In genomic region chr2:105653313-105653712, GRCh38 we compare ENCODE assay signal across 24 cellular contexts.
"Had no signal": no experiment of that assay in that cellular context is flagged by ENCODE, and none has a peak within 500 bp of the region (broad histone marks: within the 10 kb centered on the region; RNA-seq: fewer than 3 reads in every experiment).

No MANE protein-coding gene starts in this region.

- H3K4me3 Mint-ChIP-seq: activated B cell treated with CpG ODN at 0.5 μM for 24 hours; activated CD4-positive, alpha-beta memory T cell treated with anti-CD3 and anti-CD28 coated beads, Interleukin-2, amount 10 ng/mL, durations not matched to agents 7 days and 5 days; activated naive CD4-positive, alpha-beta T cell treated with anti-CD3 and anti-CD28 coated beads, Interleukin-2, amount 10 ng/mL, durations not matched to agents 7 days and 5 days; activated naive CD8-positive, alpha-beta T cell treated with anti-CD3 and anti-CD28 coated beads, Interleukin-2, amount 10 ng/mL, durations not matched to agents 7 days and 5 days; activated T-helper 17 cell treated with anti-CD3 and anti-CD28 coated beads, Interleukin-2, amount 50 U/mL, for 72 hours; T-helper 1 cell treated with Interleukin-12 subunit alpha and Interleukin-12 subunit beta and Interleukin-4 antibody, amounts not matched to agents 30 μg/mL and 1 μg/mL, for 36 hours had no signal

- H3K27ac Mint-ChIP-seq: activated B cell treated with CpG ODN at 0.5 μM for 24 hours; activated CD4-positive, alpha-beta memory T cell treated with anti-CD3 and anti-CD28 coated beads, Interleukin-2, amount 10 ng/mL, durations not matched to agents 7 days and 5 days; activated naive CD4-positive, alpha-beta T cell treated with anti-CD3 and anti-CD28 coated beads, Interleukin-2, amount 10 ng/mL, durations not matched to agents 7 days and 5 days; activated naive CD8-positive, alpha-beta T cell treated with anti-CD3 and anti-CD28 coated beads, Interleukin-2, amount 10 ng/mL, durations not matched to agents 7 days and 5 days; activated T-helper 17 cell treated with anti-CD3 and anti-CD28 coated beads, Interleukin-2, amount 50 U/mL, for 72 hours; T-helper 1 cell treated with Interleukin-12 subunit alpha and Interleukin-12 subunit beta and Interleukin-4 antibody, amounts not matched to agents 30 μg/mL and 1 μg/mL, for 36 hours had no signal

- FAIRE-seq: bronchial epithelial cell, RCC 7860 had no signal

- DNase-seq: activated B cell treated with CpG ODN at 0.5 μM for 24 hours; activated CD4-positive, alpha-beta memory T cell treated with anti-CD3 and anti-CD28 coated beads, Interleukin-2, amount 10 ng/mL, durations not matched to agents 7 days and 5 days; activated CD4-positive, alpha-beta T cell treated with anti-CD3 and anti-CD28 coated beads for 1 hour; activated CD4-positive, alpha-beta T cell treated with anti-CD3 and anti-CD28 coated beads, Interleukin-2, amount 50 U/mL, for 1 hour; activated gamma-delta T cell treated with Interleukin-2 at 50 U/mL for 16 hours; activated naive CD4-positive, alpha-beta T cell treated with anti-CD3 and anti-CD28 coated beads, Interleukin-2, amount 10 ng/mL, durations not matched to agents 7 days and 5 days; activated naive CD8-positive, alpha-beta T cell treated with anti-CD3 and anti-CD28 coated beads, Interleukin-2, amount 10 ng/mL, durations not matched to agents 7 days and 5 days; activated T-cell treated with anti-CD3 and anti-CD28 coated beads for 4 hours; activated T-cell treated with anti-CD3 and anti-CD28 coated beads, Interleukin-2, amount 50 U/mL, for 48 hours; aorta; central memory CD4-positive, alpha-beta T cell; MM.1S; NCI-H1105; NCI-H1436; NCI-H1694 treated with DMSO at 0.1 percent for 48 hours; NCI-H2029 treated with DMSO at 0.1 percent for 48 hours; NCI-H446; NCI-H524; PC-3; SHP77 treated with DMSO at 0.1 percent for 48 hours had no signal

- H3K27me3 Mint-ChIP-seq: activated B cell treated with CpG ODN at 0.5 μM for 24 hours; activated naive CD8-positive, alpha-beta T cell treated with anti-CD3 and anti-CD28 coated beads, Interleukin-2, amount 10 ng/mL, durations not matched to agents 7 days and 5 days; activated T-helper 17 cell treated with anti-CD3 and anti-CD28 coated beads, Interleukin-2, amount 50 U/mL, for 72 hours had no signal

- H3K9me3 Mint-ChIP-seq: activated CD4-positive, alpha-beta memory T cell treated with anti-CD3 and anti-CD28 coated beads, Interleukin-2, amount 10 ng/mL, durations not matched to agents 7 days and 5 days; activated naive CD4-positive, alpha-beta T cell treated with anti-CD3 and anti-CD28 coated beads, Interleukin-2, amount 10 ng/mL, durations not matched to agents 7 days and 5 days; T-helper 1 cell treated with Interleukin-12 subunit alpha and Interleukin-12 subunit beta and Interleukin-4 antibody, amounts not matched to agents 30 μg/mL and 1 μg/mL, for 36 hours had no signal

- ATAC-seq: activated T-helper 17 cell treated with anti-CD3 and anti-CD28 coated beads, Interleukin-2, amount 50 U/mL, for 72 hours; PC-3 had no signal

- H3K36me3 Mint-ChIP-seq: activated naive CD4-positive, alpha-beta T cell treated with anti-CD3 and anti-CD28 coated beads, Interleukin-2, amount 10 ng/mL, durations not matched to agents 7 days and 5 days had no signal

- H3K4me1 Mint-ChIP-seq: activated B cell treated with CpG ODN at 0.5 μM for 24 hours; activated CD4-positive, alpha-beta memory T cell treated with anti-CD3 and anti-CD28 coated beads, Interleukin-2, amount 10 ng/mL, durations not matched to agents 7 days and 5 days; activated naive CD4-positive, alpha-beta T cell treated with anti-CD3 and anti-CD28 coated beads, Interleukin-2, amount 10 ng/mL, durations not matched to agents 7 days and 5 days; activated naive CD8-positive, alpha-beta T cell treated with anti-CD3 and anti-CD28 coated beads, Interleukin-2, amount 10 ng/mL, durations not matched to agents 7 days and 5 days; activated T-helper 17 cell treated with anti-CD3 and anti-CD28 coated beads, Interleukin-2, amount 50 U/mL, for 72 hours had no signal
